ENCODE assay signal across 16 cellular contexts in genomic region chr2:30272286-30272685, GRCh38. TPM values are rescaled to one million over a fixed set of nuclear protein-coding genes. Genes with fewer than 3 reads are reported as not detected.
A peak's percentile ranks its signal among the peaks of the same experiment; 100 is the strongest.
DNase-seq lines count a peak whose midpoint lies in the region; ATAC-seq and TF ChIP-seq lines count a peak whose summit lies in the region.
"Had no signal": no experiment of that assay in that cellular context is flagged by ENCODE, and none has a peak within 500 bp of the region (broad histone marks: within the 10 kb centered on the region; RNA-seq: fewer than 3 reads in every experiment).

No MANE protein-coding gene starts in this region.

- H3K36me3 Mint-ChIP-seq in activated T-cell treated with anti-CD3 and anti-CD28 coated beads, Interleukin-2, amount 50 U/mL, for 24 hours (ENCODE audit: low read depth) = peaks cover 2% of the 10 kb centered on the region
- peaks cover 0 to 2% of the 10 kb centered on the region in 2 donors for H3K36me3 Mint-ChIP-seq in activated T-cell treated with anti-CD3 and anti-CD28 coated beads, Interleukin-2, amount 50 U/mL, for 72 hours (ENCODE audit: insufficient read depth in 2 of 2)
- H3K36me3 Mint-ChIP-seq in activated B cell treated with CpG ODN at 0.5 μM for 24 hours (ENCODE audit: low read depth) (no peaks in the 10 kb centered on the region), memory B cell (no peaks in the 10 kb centered on the region)

- H3K27ac Mint-ChIP-seq in activated T-cell treated with anti-CD3 and anti-CD28 coated beads, Interleukin-2, amount 50 U/mL, for 24 hours = peak overlapping the region; percentile 95
- no peak overlapping the region for H3K27ac Mint-ChIP-seq in activated T-cell treated with anti-CD3 and anti-CD28 coated beads, Interleukin-2, amount 50 U/mL, for 72 hours
- H3K27ac Mint-ChIP-seq in activated B cell treated with CpG ODN at 0.5 μM for 24 hours (peak overlapping the region; percentile 82), memory B cell (peak overlapping the region; percentile 7)

- H3K4me3 Mint-ChIP-seq in activated T-cell treated with anti-CD3 and anti-CD28 coated beads, Interleukin-2, amount 50 U/mL, for 24 hours = no peak overlapping the region
- H3K4me3 Mint-ChIP-seq in activated T-cell treated with anti-CD3 and anti-CD28 coated beads, Interleukin-2, amount 50 U/mL, for 72 hours = peak overlapping the region in 1 of 2 donors; percentile 74
- H3K4me3 Mint-ChIP-seq in activated B cell treated with CpG ODN at 0.5 μM for 24 hours (no peak overlapping the region), memory B cell (no peak overlapping the region)

- H3K4me1 Mint-ChIP-seq in activated T-cell treated with anti-CD3 and anti-CD28 coated beads, Interleukin-2, amount 50 U/mL, for 24 hours (ENCODE audit: low read depth) = peaks cover 85% of the 10 kb centered on the region
- H3K4me1 Mint-ChIP-seq in activated T-cell treated with anti-CD3 and anti-CD28 coated beads, Interleukin-2, amount 50 U/mL, for 72 hours (ENCODE audit: low read depth) = peaks cover 88% of the 10 kb centered on the region
- peaks cover 93% of the 10 kb centered on the region for H3K4me1 Mint-ChIP-seq in activated B cell treated with CpG ODN at 0.5 μM for 24 hours
- H3K4me1 Mint-ChIP-seq in memory B cell = peaks cover 59% of the 10 kb centered on the region

- ATAC-seq in activated T-cell treated with anti-CD3 and anti-CD28 coated beads, Interleukin-2, amount 50 U/mL, for 72 hours (replicated peaks in 1 of 2) = no peak
- ATAC-seq in activated B cell treated with CpG ODN at 0.5 μM for 24 hours (ENCODE audit: low read depth) (no peak), memory B cell (ENCODE audit: low read depth) (no peak), GM18907 (IDR thresholded peaks at IDR 0.05; ENCODE audit: unreplicated experiment) (no peak), HG02610 (IDR thresholded peaks at IDR 0.05; ENCODE audit: unreplicated experiment) (no peak), HG02885 (IDR thresholded peaks at IDR 0.05; ENCODE audit: poor library complexity, unreplicated experiment) (no peak)
- ATAC-seq: HepG2 had no signal

- no peaks in the 10 kb centered on the region for H3K27me3 Mint-ChIP-seq in activated T-cell treated with anti-CD3 and anti-CD28 coated beads, Interleukin-2, amount 50 U/mL, for 24 hours
- H3K27me3 Mint-ChIP-seq in activated T-cell treated with anti-CD3 and anti-CD28 coated beads, Interleukin-2, amount 50 U/mL, for 72 hours (ENCODE audit: low read depth) = no peaks in the 10 kb centered on the region
- H3K27me3 Mint-ChIP-seq in activated B cell treated with CpG ODN at 0.5 μM for 24 hours (no peaks in the 10 kb centered on the region), memory B cell (no peaks in the 10 kb centered on the region)

- no peak for TF ChIP-seq CTCF in activated B cell treated with CpG ODN at 0.5 μM for 24 hours (IDR thresholded peaks at IDR 0.05)

- POLR2A ChIA-PET in activated B cell treated with CpG ODN at 0.5 μM for 24 hours (lab: Charles Lee) = interaction anchor here (0.8 to 3.2 kb wide), 5 partner anchors 9 to 40 kb away, joined by 3 to 20 read pairs (median 9); no protein-coding TSS in a partner anchor

- no peak for DNase-seq in activated T-cell treated with anti-CD3 and anti-CD28 coated beads, Interleukin-2, amount 50 U/mL, for 24 hours
- DNase-seq in activated T-cell treated with anti-CD3 and anti-CD28 coated beads, Interleukin-2, amount 50 U/mL, for 72 hours = no peak
- DNase-seq in activated B cell treated with CpG ODN at 0.5 μM for 24 hours = no peak
- no peak for DNase-seq in memory B cell (ENCODE audit: low spot score in 2 of 2)
- DNase-seq: DMS 273 treated with DMSO at 0.1 percent for 48 hours, GF-D8, GM23248, NCI-H1436, NCI-H2029, NCI-H2171 treated with DMSO at 0.1 percent for 48 hours, NCI-H748 treated with DMSO at 0.1 percent for 48 hours, RPMI8226 had no signal

- H3K9me3 Mint-ChIP-seq in activated T-cell treated with anti-CD3 and anti-CD28 coated beads, Interleukin-2, amount 50 U/mL, for 24 hours = peaks cover 5% of the 10 kb centered on the region
- peaks cover 0 to 2% of the 10 kb centered on the region in 2 donors for H3K9me3 Mint-ChIP-seq in activated T-cell treated with anti-CD3 and anti-CD28 coated beads, Interleukin-2, amount 50 U/mL, for 72 hours
- H3K9me3 Mint-ChIP-seq in activated B cell treated with CpG ODN at 0.5 μM for 24 hours (no peaks in the 10 kb centered on the region), memory B cell (no peaks in the 10 kb centered on the region)

- CTCF ChIA-PET in activated B cell treated with CpG ODN at 0.5 μM for 24 hours (lab: Charles Lee) = interaction anchor here (1.2 to 1.3 kb wide), 2 partner anchors 14 to 63 kb away, joined by 3 read pairs; no protein-coding TSS in a partner anchor

- intact Hi-C loops in activated B cell treated with CpG ODN at 0.5 μM for 24 hours (cut with micrococcal nuclease) = no loop called here

RNA-seq across cellular contexts. Expression of gene LBH, which starts 41.0 kb away (rescaled TPM):
- total RNA-seq in activated T-cell treated with anti-CD3 and anti-CD28 coated beads, Interleukin-2, amount 50 U/mL, for 72 hours = 100 to 1,000 TPM; 129 to 133 TPM
- total RNA-seq in activated B cell treated with CpG ODN at 0.5 μM for 24 hours = 120 and 131 TPM in 2 replicates
